Comparison of ENCODE assay signal across 9 cellular contexts in genomic region chr3:30643763-30644462, GRCh38. TPM values are rescaled to one million over a fixed set of nuclear protein-coding genes. Genes with fewer than 3 reads are reported as not detected.
DNase-seq lines count a peak whose midpoint lies in the region; ATAC-seq and TF ChIP-seq lines count a peak whose summit lies in the region.
"Had no signal": no experiment of that assay in that cellular context is flagged by ENCODE, and none has a peak within 500 bp of the region (broad histone marks: within the 10 kb centered on the region; RNA-seq: fewer than 3 reads in every experiment).

No MANE protein-coding gene starts in this region.

- peak overlapping the region; percentile 92 for H3K27ac Mint-ChIP-seq in CD8-positive, alpha-beta T cell
- peak overlapping the region; percentile 95 for H3K27ac Mint-ChIP-seq in T-helper 2 cell treated with Interferon-gamma antibody and Interleukin-4, amounts not matched to agents 5 μg/mL and 100 μg/mL, for 36 hours

- intact Hi-C loops in CD8-positive, alpha-beta T cell (cut with DNase I, micrococcal nuclease): loop anchor here (1.0 to 5.0 kb wide), 5 partner anchors 13 to 37 kb away; partner anchors contain the start of gene TGFBR2 (in 1 of the 2)
- intact Hi-C loops in gastrocnemius medialis (cut with DNase I; ENCODE audit: low total_unique reads): no loop called here

- TF ChIP-seq CTCF in CD8-positive, alpha-beta T cell (IDR thresholded peaks at IDR 0.05): no peak
- TF ChIP-seq CTCF in gastrocnemius medialis (IDR thresholded peaks at IDR 0.05 in 4 of 5, conservative IDR thresholded peaks at IDR 0.05 in 1 of 5): no peak
- no peak for TF ChIP-seq CTCF in GM10266 (IDR thresholded peaks at IDR 0.05; ENCODE audit: control insufficient read depth, insufficient read depth, low read depth, missing control alignments)

- POLR2A ChIA-PET in CD8-positive, alpha-beta T cell (lab: Charles Lee): interaction anchor here (0.9 to 10.8 kb wide), 13 partner anchors 8 to 49 kb away, joined by 3 to 117 read pairs (median 5); partner anchors contain the start of gene TGFBR2

- peak overlapping the region; percentile 59 for H3K4me3 Mint-ChIP-seq in CD8-positive, alpha-beta T cell
- peak overlapping the region; percentile 76 for H3K4me3 Mint-ChIP-seq in T-helper 2 cell treated with Interferon-gamma antibody and Interleukin-4, amounts not matched to agents 5 μg/mL and 100 μg/mL, for 36 hours

- DNase-seq in CD8-positive, alpha-beta T cell: peak in 6 of 7 experiments; percentile 39 to 73 (median 58)
- peak; percentile 59 for DNase-seq in T-helper 2 cell treated with Interferon-gamma antibody and Interleukin-4, amounts not matched to agents 5 μg/mL and 100 μg/mL, for 36 hours (ENCODE audit: low spot score)
- DNase-seq in effector CD4-positive, alpha-beta T cell: peak; percentile 29
- no peak for DNase-seq in gastrocnemius medialis
- DNase-seq in SKM-1 treated with dmso at 0.1 percent for 144 hours (lab: John Stamatoyannopoulos, UW; ENCODE audit: unreplicated experiment): no peak
- no peak for DNase-seq in GM10266 (ENCODE audit: extremely low spot score)
- DNase-seq in NCI-H345 treated with DMSO at 0.1 percent for 48 hours (lab: John Stamatoyannopoulos, UW; ENCODE audit: unreplicated experiment): no peak

- H3K27me3 ChIP-seq in CD8-positive, alpha-beta T cell (ENCODE audit: insufficient read depth, low read length): no peaks in the 10 kb centered on the region
- H3K27me3 ChIP-seq in gastrocnemius medialis: no peaks in the 10 kb centered on the region

- H3K27me3 Mint-ChIP-seq in CD8-positive, alpha-beta T cell (ENCODE audit: low read depth): no peaks in the 10 kb centered on the region
- H3K27me3 Mint-ChIP-seq in T-helper 2 cell treated with Interferon-gamma antibody and Interleukin-4, amounts not matched to agents 5 μg/mL and 100 μg/mL, for 36 hours (ENCODE audit: low read depth): no peaks in the 10 kb centered on the region

- no peak for TF ChIP-seq POLR2A in gastrocnemius medialis (IDR thresholded peaks at IDR 0.05)

- peaks cover 94% of the 10 kb centered on the region for H3K4me1 Mint-ChIP-seq in CD8-positive, alpha-beta T cell (ENCODE audit: low read depth)
- peaks cover 87% of the 10 kb centered on the region for H3K4me1 Mint-ChIP-seq in T-helper 2 cell treated with Interferon-gamma antibody and Interleukin-4, amounts not matched to agents 5 μg/mL and 100 μg/mL, for 36 hours (ENCODE audit: low read depth)

- H3K4me1 ChIP-seq in CD8-positive, alpha-beta T cell (ENCODE audit: insufficient read depth, low read length): peaks cover 100% of the 10 kb centered on the region
- peaks cover 24 to 48% of the 10 kb centered on the region in 2 donors for H3K4me1 ChIP-seq in gastrocnemius medialis

- H3K9me3 Mint-ChIP-seq in CD8-positive, alpha-beta T cell: no peaks in the 10 kb centered on the region
- H3K9me3 Mint-ChIP-seq in T-helper 2 cell treated with Interferon-gamma antibody and Interleukin-4, amounts not matched to agents 5 μg/mL and 100 μg/mL, for 36 hours: no peaks in the 10 kb centered on the region

- peak; percentile 50 for ATAC-seq in CD8-positive, alpha-beta T cell
- ATAC-seq in gastrocnemius medialis (no peak), GM18520 (IDR thresholded peaks at IDR 0.05; ENCODE audit: unreplicated experiment) (no peak)

- H3K9me3 ChIP-seq in CD8-positive, alpha-beta T cell (ENCODE audit: low read length): no peaks in the 10 kb centered on the region
- H3K9me3 ChIP-seq in gastrocnemius medialis: no peaks in the 10 kb centered on the region

- H3K36me3 Mint-ChIP-seq in CD8-positive, alpha-beta T cell: peaks cover 59% of the 10 kb centered on the region
- H3K36me3 Mint-ChIP-seq in T-helper 2 cell treated with Interferon-gamma antibody and Interleukin-4, amounts not matched to agents 5 μg/mL and 100 μg/mL, for 36 hours (ENCODE audit: low read depth): peaks cover 46% of the 10 kb centered on the region

- in situ Hi-C loops in gastrocnemius medialis (cut with MboI; ENCODE audit: low sequenced_read_pairs in 4 of 4): no loop called here

- H3K27ac ChIP-seq in CD8-positive, alpha-beta T cell (ENCODE audit: low read depth, low read length): peak overlapping the region; percentile 50
- H3K27ac ChIP-seq in gastrocnemius medialis: peak overlapping the region; percentile 49 to 71 (median 62)
- H3K27ac ChIP-seq: SK-N-MC had no signal

- peaks cover 39% of the 10 kb centered on the region for H3K36me3 ChIP-seq in CD8-positive, alpha-beta T cell (ENCODE audit: insufficient read depth, low read length)
- peaks cover 0 to 16% of the 10 kb centered on the region in 2 donors for H3K36me3 ChIP-seq in gastrocnemius medialis

- H3K4me3 ChIP-seq in CD8-positive, alpha-beta T cell (ENCODE audit: low read depth, low read length): peak overlapping the region; percentile 13
- no peak overlapping the region for H3K4me3 ChIP-seq in gastrocnemius medialis
- H3K4me3 ChIP-seq: SK-N-MC had no signal

- CTCF ChIA-PET in CD8-positive, alpha-beta T cell (lab: Charles Lee): interaction anchor here (0.9 to 2.6 kb wide), 8 partner anchors 10 to 324 kb away, joined by 3 to 10 read pairs (median 6); no protein-coding TSS in a partner anchor

RNA-seq across cellular contexts. Expression of gene TGFBR2, which starts 37.5 kb away (rescaled TPM):
- total RNA-seq in CD8-positive, alpha-beta T cell: 100 to 1,000 TPM; 191 to 197 TPM
- 10 to 100 TPM; 38.3 to 53.8 (median 47.2) TPM for total RNA-seq in gastrocnemius medialis

Comparison
In these comparisons a context has a peak if more than half of its experiments do, and no peak if none do; other contexts are left out.
1. DNase-seq: peak in CD8-positive, alpha-beta T cell (6 of 7), T-helper 2 cell treated with Interferon-gamma antibody and Interleukin-4, amounts not matched to agents 5 μg/mL and 100 μg/mL, for 36 hours (single experiment) and effector CD4-positive, alpha-beta T cell (single experiment); none in gastrocnemius medialis (0 of 2), SKM-1 treated with dmso at 0.1 percent for 144 hours (single experiment), GM10266 (single experiment) and NCI-H345 treated with DMSO at 0.1 percent for 48 hours (single experiment).